Comparison of ENCODE assay signal across 7 cellular contexts in genomic region chrX:135433531-135434257, GRCh38.
"Had no signal": no experiment of that assay in that cellular context is flagged by ENCODE, and none has a peak within 500 bp of the region (broad histone marks: within the 10 kb centered on the region; RNA-seq: fewer than 3 reads in every experiment).

No MANE protein-coding gene starts in this region.

- FAIRE-seq: H1, H54, HTR-8/SVneo had no signal

- H3K4me3 Mint-ChIP-seq: GM23338 had no signal

- DNase-seq: H9, HCEC 1CT, IMR-90 had no signal

- H3K27ac Mint-ChIP-seq: GM23338, H9 had no signal

- H2AFZ ChIP-seq: GM23338 had no signal

- H3K4me3 ChIP-seq: GM23338 had no signal

- H3K9me3 Mint-ChIP-seq: GM23338 had no signal

- H3K4me2 ChIP-seq: GM23338 had no signal
